ENCODE assay signal across 1 cellular context in genomic region chr15:67812232-67812631, GRCh38.
TF ChIP-seq lines count a peak whose summit lies in the region.

No MANE protein-coding gene starts in this region.

TF ChIP-seq in GM23338, 12 proteins besides CTCF, POLR2A, EP300 and RAD21:
- TF ChIP-seq ZNF114 (CRISPR knock-in tag; IDR thresholded peaks at IDR 0.05) (no peak), JUNB (IDR thresholded peaks at IDR 0.05; ENCODE audit: unreplicated experiment) (no peak), EZH2 (IDR thresholded peaks at IDR 0.05; ENCODE audit: low read depth, unreplicated experiment) (no peak), REST (IDR thresholded peaks at IDR 0.05; ENCODE audit: unreplicated experiment) (no peak), NANOG (IDR thresholded peaks at IDR 0.05; ENCODE audit: borderline replicate concordance) (no peak), EZH2phosphoT487 (IDR thresholded peaks at IDR 0.05; ENCODE audit: unreplicated experiment) (no peak), STAT1 (IDR thresholded peaks at IDR 0.05; ENCODE audit: unreplicated experiment) (no peak), POLR2AphosphoS5 (IDR thresholded peaks at IDR 0.05; ENCODE audit: low read depth) (no peak), CREB1 (CRISPR knock-in tag; IDR thresholded peaks at IDR 0.05; ENCODE audit: low read depth) (no peak)
